In genomic region chr12:6689000-6689882, GRCh38 we compare ENCODE assay signal across 8 cellular contexts. TPM values are rescaled to one million over a fixed set of nuclear protein-coding genes. Genes with fewer than 3 reads are reported as not detected.
DNase-seq lines count a peak whose midpoint lies in the region; ATAC-seq, FAIRE-seq and TF ChIP-seq lines count a peak whose summit lies in the region.

ZNF384 (minus strand) TSS chr12:6689375; CDS start chr12:6679520, 9,855 bp downstream.

- DNase-seq in DMS 273 (lab: John Stamatoyannopoulos, UW; ENCODE audit: unreplicated experiment) = peak; percentile 98
- peak; percentile 99 for DNase-seq in IMR-90
- peak; percentile 99 for DNase-seq in OCI-M1 (lab: John Stamatoyannopoulos, UW)
- peak; percentile 92 for DNase-seq in activated T-cell treated with anti-CD3 and anti-CD28 coated beads for 24 hours (ENCODE audit: low read depth)
- peak; percentile 98 for DNase-seq in endothelial cell of umbilical vein (ENCODE audit: low read depth, low spot score)
- DNase-seq in midbrain (lab: John Stamatoyannopoulos, UW) = peak; percentile 100
- DNase-seq in stimulated activated CD8-positive, alpha-beta memory T cell treated with anti-CD3 and anti-CD28 coated beads, Interleukin-2, amount 100 ng/mL, for 1 hour (ENCODE audit: low read depth in 2 of 2) = peak; percentile 89 to 91

- peak within 1 kb of the TSS; percentile 92 for H4K5ac ChIP-seq in IMR-90 (ENCODE audit: low read depth, low read length)

- H3K23ac ChIP-seq in IMR-90 (ENCODE audit: low read depth, low read length) = peak within 1 kb of the TSS; percentile 94

- TF ChIP-seq CTCF in IMR-90 (conservative IDR thresholded peaks at IDR 0.05; ENCODE audit: low read depth, low read length) (no peak), endothelial cell of umbilical vein (IDR thresholded peaks at IDR 0.05; ENCODE audit: extremely low read depth in 1 of 2, insufficient read depth in 1 of 2, low read depth in 1 of 2, low read length in 2 of 2) (peak in 1 of 2 donors; percentile 3)

- peak; percentile 99 for FAIRE-seq in endothelial cell of umbilical vein (lab: Jason Lieb, UNC)

- H3K56ac ChIP-seq in IMR-90 (ENCODE audit: extremely low read depth, insufficient read depth, low read length) = peak within 1 kb of the TSS; percentile 87

- intact Hi-C loops in IMR-90 (cut with micrococcal nuclease) (loop anchor here (1.0 to 10.0 kb wide), 7 partner anchors 16 to 138 kb away; partner anchors contain the start of genes COPS7A, IFFO1, ING4 and MLF2), endothelial cell of umbilical vein (cut with micrococcal nuclease) (loop anchor here (1.0 to 5.0 kb wide), 7 partner anchors 10 to 88 kb away; partner anchors contain the start of genes COPS7A, ING4 and MLF2)

- H2AK5ac ChIP-seq in IMR-90 (ENCODE audit: low read depth, low read length) = peak within 1 kb of the TSS; percentile 100

- H2BK20ac ChIP-seq in IMR-90 (ENCODE audit: low read depth, low read length) = peak within 1 kb of the TSS; percentile 16; the same call in 1 of the 2 replicates

- H3K4me1 ChIP-seq in IMR-90 (ENCODE audit: control insufficient read depth, insufficient read depth, low read length) = peaks cover 5% of the 10 kb centered on the region
- H3K4me1 ChIP-seq in endothelial cell of umbilical vein (ENCODE audit: control insufficient read depth, extremely low read depth, insufficient read depth, low read length) = peaks cover 21% of the 10 kb centered on the region

- ATAC-seq in GM21528 (IDR thresholded peaks at IDR 0.05; ENCODE audit: low FRiP score, unreplicated experiment) (peak; percentile 81), IMR-90 (ENCODE audit: low read depth) (peak; percentile 83)

- peak; percentile 81 for TF ChIP-seq POLR2A in IMR-90 (IDR thresholded peaks at IDR 0.05; ENCODE audit: low read depth, low read length)
- TF ChIP-seq POLR2A in endothelial cell of umbilical vein (IDR thresholded peaks at IDR 0.05; ENCODE audit: low read depth, low read length) = peak; percentile 92

- H3K9me1 ChIP-seq in IMR-90 (ENCODE audit: insufficient read depth, low read length) (no peaks in the 10 kb centered on the region), endothelial cell of umbilical vein (replicated peaks; ENCODE audit: control insufficient read depth, extremely low read depth, insufficient read depth, low read length) (no peaks in the 10 kb centered on the region)

- peak within 1 kb of the TSS; percentile 83 for H3K4me3 ChIP-seq in IMR-90 (ENCODE audit: insufficient read depth, low read depth, low read length)
- H3K4me3 ChIP-seq in endothelial cell of umbilical vein (replicated peaks in 1 of 3; ENCODE audit: insufficient read depth in 1 of 3, low read depth in 1 of 3, low read length in 3 of 3) = peak within 1 kb of the TSS; percentile 65 to 99 (median 89)

- H3K9me3 ChIP-seq in IMR-90 (ENCODE audit: control insufficient read depth, insufficient read depth, low read length) (no peaks in the 10 kb centered on the region), endothelial cell of umbilical vein (replicated peaks; ENCODE audit: control insufficient read depth, insufficient read depth, low read length) (no peaks in the 10 kb centered on the region)

- H3K14ac ChIP-seq in IMR-90 (replicated peaks; ENCODE audit: low read depth, low read length) = peak within 1 kb of the TSS; percentile 97

- H3K36me3 ChIP-seq in IMR-90 (ENCODE audit: control insufficient read depth, insufficient read depth, low read length) (peaks cover 2% of the 10 kb centered on the region; the same call in 1 of the 2 replicates), endothelial cell of umbilical vein (ENCODE audit: control insufficient read depth in 2 of 2, extremely low read depth in 1 of 2, insufficient read depth in 2 of 2, low read length in 2 of 2) (no peaks in the 10 kb centered on the region)

- H2AFZ ChIP-seq in IMR-90 (replicated peaks; ENCODE audit: low read length, poor library complexity) (peak within 1 kb of the TSS; percentile 95), endothelial cell of umbilical vein (ENCODE audit: low read depth, low read length) (peak within 1 kb of the TSS; percentile 62)

- H3K79me1 ChIP-seq in IMR-90 (ENCODE audit: low read depth in 1 of 2, low read length in 2 of 2) = peaks cover 15 to 46% of the 10 kb centered on the region in 2 experiments

- CTCF ChIA-PET in IMR-90 (lab: Yijun Ruan, JAX) = interaction anchor here (0.5 to 1.3 kb wide), 3 partner anchors 35 to 77 kb away, joined by 3 read pairs; partner anchors contain the start of gene MLF2
- CTCF ChIA-PET in endothelial cell of umbilical vein (lab: Charles Lee) = interaction anchor here (0.6 to 2.2 kb wide), 16 partner anchors 9 to 202 kb away, joined by 3 to 18 read pairs (median 4); partner anchors contain the start of genes COPS7A, MLF2 and PTMS

- H3K9ac ChIP-seq in IMR-90 (ENCODE audit: low read depth, low read length) (peak within 1 kb of the TSS; percentile 89), endothelial cell of umbilical vein (replicated peaks; ENCODE audit: extremely low read depth, insufficient read depth, low read length) (peak within 1 kb of the TSS; percentile 92)

- H2BK120ac ChIP-seq in IMR-90 (ENCODE audit: low read depth, low read length) = peak within 1 kb of the TSS; percentile 42

- no peaks in the 10 kb centered on the region for H3K27me3 ChIP-seq in IMR-90 (ENCODE audit: control insufficient read depth, insufficient read depth, low read length)
- H3K27me3 ChIP-seq in endothelial cell of umbilical vein (ENCODE audit: control insufficient read depth in 2 of 2, insufficient read depth in 2 of 2, low read length in 2 of 2) = no peaks in the 10 kb centered on the region

- dilution Hi-C loops in IMR-90 (cut with HindIII; ENCODE audit: low sequenced_read_pairs, unreplicated experiment) (no loop called here), endothelial cell of umbilical vein (cut with MboI; ENCODE audit: extremely low pct_ligation_motif_present, low sequenced_read_pairs) (no loop called here)

- BruUV-seq in IMR-90 (replicated peaks; lab: Mats Ljungman, UMichigan) (no TSS peak), endothelial cell of umbilical vein (replicated peaks; lab: Mats Ljungman, UMichigan) (no TSS peak)

- POLR2A ChIA-PET in IMR-90 (lab: Charles Lee; ENCODE audit: unreplicated experiment) (interaction anchor here (0.6 to 1.2 kb wide), 8 partner anchors 10 to 474 kb away, joined by 3 to 15 read pairs (median 6); partner anchors contain the start of gene COPS7A), endothelial cell of umbilical vein (lab: Charles Lee) (interaction anchor here (0.6 to 1.9 kb wide), 13 partner anchors 14 to 178 kb away, joined by 3 to 13 read pairs (median 4); partner anchors contain the start of genes COPS7A, MLF2 and TPI1)

- no peak for TF ChIP-seq RAD21 in IMR-90 (IDR thresholded peaks at IDR 0.05; ENCODE audit: low read length)

- peak within 1 kb of the TSS; percentile 68 for H3K18ac ChIP-seq in IMR-90 (ENCODE audit: low read depth, low read length)

- peak within 1 kb of the TSS; percentile 96 to 99 for H4K8ac ChIP-seq in IMR-90 (ENCODE audit: low read depth in 2 of 2, low read length in 2 of 2)

- peak within 1 kb of the TSS; percentile 93 for H2BK5ac ChIP-seq in IMR-90 (ENCODE audit: low read depth, low read length, poor library complexity, severe bottlenecking)

- in situ Hi-C loops in IMR-90 (cut with MboI; ENCODE audit: low sequenced_read_pairs) = loop anchor here (10.0 kb wide), 1 partner anchor 114 kb away; no protein-coding TSS in a partner anchor

- H3K27ac ChIP-seq in IMR-90 (ENCODE audit: insufficient read depth, low read length) (peak within 1 kb of the TSS; percentile 89), endothelial cell of umbilical vein (ENCODE audit: insufficient read depth, low read depth, low read length) (peak within 1 kb of the TSS; percentile 83)

- peak within 1 kb of the TSS; percentile 95 for H3K4ac ChIP-seq in IMR-90 (ENCODE audit: low read depth, low read length)

- peaks cover 51% of the 10 kb centered on the region for H3K79me2 ChIP-seq in endothelial cell of umbilical vein (ENCODE audit: control insufficient read depth, insufficient read depth, low read length)

- peak within 1 kb of the TSS; percentile 89; the same call in 2 of the 3 replicates for H2BK15ac ChIP-seq in IMR-90 (ENCODE audit: low read depth, low read length)

- peak within 1 kb of the TSS; percentile 96 for H4K91ac ChIP-seq in IMR-90 (ENCODE audit: insufficient read depth, low read depth, low read length)

- H4K20me1 ChIP-seq in IMR-90 (ENCODE audit: insufficient read depth, low read length) (peaks cover 8% of the 10 kb centered on the region; the same call in 1 of the 2 replicates), endothelial cell of umbilical vein (replicated peaks; ENCODE audit: control insufficient read depth, extremely low read depth, insufficient read depth, low read length) (no peaks in the 10 kb centered on the region)

- H2AK9ac ChIP-seq in IMR-90 (replicated peaks; ENCODE audit: low read depth, low read length, poor library complexity) = peak within 1 kb of the TSS; percentile 96

- H3K4me2 ChIP-seq in IMR-90 (ENCODE audit: low read depth, low read length) (peak within 1 kb of the TSS; percentile 98), endothelial cell of umbilical vein (ENCODE audit: insufficient read depth, low read length) (peak within 1 kb of the TSS; percentile 90)

- WGBS in IMR-90 (ENCODE audit: extremely low coverage in 2 of 2, insufficient read length in 1 of 2), 2 experiments = 0% methylated on average over 17 of the region's 72 CpGs; no CpG with 5 or more reads in 1 of the 2 experiments

TF ChIP-seq in IMR-90, 13 proteins besides CTCF, POLR2A, EP300 and RAD21 (continues in another document):
- TF ChIP-seq CHD1 (IDR thresholded peaks at IDR 0.05; ENCODE audit: low read depth, low read length) = no peak

TF ChIP-seq in endothelial cell of umbilical vein, 7 proteins besides CTCF, POLR2A, EP300 and RAD21 (continues in another document):
- TF ChIP-seq JUN (IDR thresholded peaks at IDR 0.05; ENCODE audit: borderline replicate concordance, insufficient read depth, insufficient read length, low read depth) (no peak), POLR2AphosphoS5 (IDR thresholded peaks at IDR 0.05; ENCODE audit: insufficient read depth, low read depth, low read length) (peak; percentile 86), FOS (IDR thresholded peaks at IDR 0.05; ENCODE audit: borderline replicate concordance, insufficient read depth, low read length) (peak; percentile 13)

RNA-seq across cellular contexts. Expression of gene ZNF384, which starts in this region (rescaled TPM):
- total RNA-seq in IMR-90 (2012; rRNA removed) (16.3 and 17.5 TPM in 2 replicates), endothelial cell of umbilical vein (52.8 and 58.5 TPM in 2 replicates)
- polyA plus RNA-seq in IMR-90 (2012; rRNA removed) (53.7 and 55.6 TPM in 2 replicates), endothelial cell of umbilical vein (58.3 and 67.5 TPM in 2 replicates)
- polyA plus RNA-seq in IMR-90 (2012; cell fraction: cytosol; rRNA removed) = 23.1 and 32.3 TPM in 2 replicates
- 169 and 187 TPM in 2 replicates for polyA plus RNA-seq in IMR-90 (2012; cell fraction: nucleus; rRNA removed; ENCODE audit: low replicate concordance)
- polyA plus RNA-seq in endothelial cell of umbilical vein (2011; cell fraction: cytosol; rRNA removed) = 50.6 and 51.3 TPM in 2 replicates
- polyA plus RNA-seq in endothelial cell of umbilical vein (2011; cell fraction: nucleus; rRNA removed) = 180 and 198 TPM in 2 replicates
- polyA plus RNA-seq in endothelial cell of umbilical vein (2012) = 48.8 and 55.5 TPM in 2 replicates
- polyA minus RNA-seq in endothelial cell of umbilical vein = 69.6 and 82.8 TPM in 2 replicates
- polyA minus RNA-seq in endothelial cell of umbilical vein (2011; cell fraction: cytosol; rRNA and poly(A)+ RNA removed) = 31.3 TPM
- 57.6 and 71.5 TPM in 2 replicates for polyA minus RNA-seq in endothelial cell of umbilical vein (2011; cell fraction: nucleus; rRNA and poly(A)+ RNA removed)

Comparison
In these comparisons a context has a peak if more than half of its experiments do, and no peak if none do; other contexts are left out.
1. Peak in every context shown above with its lines: DNase-seq, ATAC-seq, H3K4me3 ChIP-seq and H3K27ac ChIP-seq.